23 cellular contexts compared by ENCODE assay signal in the genomic region with DNA sequence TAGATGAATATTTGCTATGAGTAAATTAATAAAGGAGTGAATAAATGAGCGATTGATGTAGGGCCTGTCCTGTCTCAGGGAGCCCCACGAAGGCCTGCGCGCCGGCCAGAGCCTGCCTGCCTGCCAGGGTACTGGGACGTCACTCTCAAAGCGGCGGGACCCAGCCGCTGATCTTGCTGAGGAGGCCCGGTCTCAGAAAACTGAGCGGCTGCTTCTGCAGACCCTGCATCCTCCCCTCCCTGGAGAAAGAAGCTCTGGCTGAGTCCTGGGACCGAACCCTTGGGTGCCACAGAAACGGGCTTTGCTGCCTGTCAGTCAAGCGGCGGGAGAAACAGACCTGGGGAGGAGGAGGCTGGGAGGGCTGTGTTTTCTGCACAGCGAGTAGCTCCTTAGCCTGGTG.
DNase-seq lines count a peak whose midpoint lies in the region; ATAC-seq, FAIRE-seq and TF ChIP-seq lines count a peak whose summit lies in the region.
"Had no signal": no experiment of that assay in that cellular context is flagged by ENCODE, and none has a peak within 500 bp of the region (broad histone marks: within the 10 kb centered on the region; RNA-seq: fewer than 3 reads in every experiment).

No MANE protein-coding gene starts in this region.

- TF ChIP-seq POLR2A in endothelial cell of umbilical vein (IDR thresholded peaks at IDR 0.05; ENCODE audit: low read depth, low read length) (no peak), ovary (IDR thresholded peaks at IDR 0.05) (no peak), testis (IDR thresholded peaks at IDR 0.05) (no peak)

- no peak overlapping the region for H3K4me3 Mint-ChIP-seq in CD14-positive monocyte
- H3K4me3 Mint-ChIP-seq: CD4-positive, alpha-beta memory T cell; IgD-negative memory B cell had no signal

- BruUV-seq in endothelial cell of umbilical vein (replicated peaks; lab: Mats Ljungman, UMichigan), result no TSS peak

- no peak for FAIRE-seq in endothelial cell of umbilical vein (lab: Jason Lieb, UNC)
- FAIRE-seq: GM12891 had no signal

- dilution Hi-C loops in endothelial cell of umbilical vein (cut with MboI; ENCODE audit: extremely low pct_ligation_motif_present, low sequenced_read_pairs), result no loop called here

- H3K27me3 ChIP-seq in H7 (ENCODE audit: control insufficient read depth, insufficient read depth, low read length) (no peaks in the 10 kb centered on the region; the same call in 1 of the 2 replicates), endothelial cell of umbilical vein (ENCODE audit: control insufficient read depth in 2 of 2, insufficient read depth in 2 of 2, low read length in 2 of 2) (no peaks in the 10 kb centered on the region), ovary (no peaks in the 10 kb centered on the region), testis (no peaks in the 10 kb centered on the region)
- H3K27me3 ChIP-seq: BLaER1, SJSA1 had no signal

- no peaks in the 10 kb centered on the region for H3K4me1 Mint-ChIP-seq in CD14-positive monocyte
- H3K4me1 Mint-ChIP-seq: CD4-positive, alpha-beta memory T cell had no signal

- 82 to 84% (median 84%) methylated on average over 16 of the region's 16 CpGs for WGBS in ovary, 3 donors
- WGBS in testis, 2 donors, result 63 to 69% methylated on average over 16 of the region's 16 CpGs

- H3K79me2 ChIP-seq in endothelial cell of umbilical vein (ENCODE audit: control insufficient read depth, insufficient read depth, low read length), result no peaks in the 10 kb centered on the region

- no peaks in the 10 kb centered on the region for H3K9me1 ChIP-seq in endothelial cell of umbilical vein (replicated peaks; ENCODE audit: control insufficient read depth, extremely low read depth, insufficient read depth, low read length)

- H3K9me3 ChIP-seq in endothelial cell of umbilical vein (replicated peaks; ENCODE audit: control insufficient read depth, insufficient read depth, low read length), result peaks cover 2% of the 10 kb centered on the region
- H3K9me3 ChIP-seq in ovary, result peaks cover 0 to 3% of the 10 kb centered on the region in 2 donors
- H3K9me3 ChIP-seq in testis, result no peaks in the 10 kb centered on the region
- H3K9me3 ChIP-seq: BLaER1, Caco-2, SJSA1 had no signal

- intact Hi-C loops in CD14-positive monocyte (cut with micrococcal nuclease) (no loop called here), endothelial cell of umbilical vein (cut with micrococcal nuclease) (no loop called here), sciatic nerve (cut with DNase I) (no loop called here), ovary (cut with DNase I) (no loop called here), testis (cut with DNase I; ENCODE audit: low total_unique reads) (no loop called here)

- H3K36me3 ChIP-seq in H7 (replicated peaks; ENCODE audit: control insufficient read depth, insufficient read depth, low read length) (no peaks in the 10 kb centered on the region), endothelial cell of umbilical vein (ENCODE audit: control insufficient read depth in 2 of 2, extremely low read depth in 1 of 2, insufficient read depth in 2 of 2, low read length in 2 of 2) (no peaks in the 10 kb centered on the region), ovary (no peaks in the 10 kb centered on the region), testis (ENCODE audit: low read depth, missing control alignments) (no peaks in the 10 kb centered on the region)
- H3K36me3 ChIP-seq: BLaER1, SJSA1 had no signal

- ATAC-seq in sciatic nerve, result no peak
- ATAC-seq: Panc1 had no signal

- TF ChIP-seq EP300 in ovary (IDR thresholded peaks at IDR 0.05), result no peak

- no peak overlapping the region for H3K4me2 ChIP-seq in endothelial cell of umbilical vein (ENCODE audit: insufficient read depth, low read length)
- H3K4me2 ChIP-seq: BLaER1 had no signal

- H3K9ac ChIP-seq in endothelial cell of umbilical vein (replicated peaks; ENCODE audit: extremely low read depth, insufficient read depth, low read length), result no peak overlapping the region
- H3K9ac ChIP-seq: BLaER1 had no signal

- no peaks in the 10 kb centered on the region for H3K36me3 Mint-ChIP-seq in CD14-positive monocyte
- H3K36me3 Mint-ChIP-seq: CD4-positive, alpha-beta memory T cell; IgD-negative memory B cell had no signal

- no peak overlapping the region for H2AFZ ChIP-seq in endothelial cell of umbilical vein (ENCODE audit: low read depth, low read length)

- DNase-seq in CD14-positive monocyte (ENCODE audit: low spot score) (peak; percentile 25), H7 (peak; percentile 59), endothelial cell of umbilical vein (ENCODE audit: low read depth, low spot score) (no peak), sciatic nerve (ENCODE audit: low spot score) (peak; percentile 22), AG20443 (ENCODE audit: low spot score) (no peak), ovary (no peak), testis (no peak)
- DNase-seq: CD4-positive, alpha-beta memory T cell; DND-41; HCEC 1CT; NCI-H1105; NCI-H146; NCI-H2029; NCI-H2171; NCI-H345; NCI-H524; NCI-H82 had no signal

- peaks cover 0 to 6% (median 0%) of the 10 kb centered on the region in 7 donors for H3K9me3 Mint-ChIP-seq in CD14-positive monocyte
- H3K9me3 Mint-ChIP-seq: CD4-positive, alpha-beta memory T cell; IgD-negative memory B cell had no signal

- POLR2A ChIA-PET in endothelial cell of umbilical vein (lab: Charles Lee), result no interaction called here

- CTCF ChIA-PET in endothelial cell of umbilical vein (lab: Charles Lee), result no interaction called here

- no peaks in the 10 kb centered on the region for H4K20me1 ChIP-seq in endothelial cell of umbilical vein (replicated peaks; ENCODE audit: control insufficient read depth, extremely low read depth, insufficient read depth, low read length)
- H4K20me1 ChIP-seq: BLaER1 had no signal

- peaks cover 3% of the 10 kb centered on the region for H3K4me1 ChIP-seq in endothelial cell of umbilical vein (ENCODE audit: control insufficient read depth, extremely low read depth, insufficient read depth, low read length)
- no peaks in the 10 kb centered on the region for H3K4me1 ChIP-seq in ovary (ENCODE audit: insufficient read depth)
- H3K4me1 ChIP-seq in testis, result no peaks in the 10 kb centered on the region
- H3K4me1 ChIP-seq: BLaER1, Caco-2, SJSA1 had no signal

- H3K27me3 Mint-ChIP-seq in CD14-positive monocyte (ENCODE audit: low read depth in 3 of 3), result peaks cover 3 to 13% (median 8%) of the 10 kb centered on the region in 3 donors

- TF ChIP-seq CTCF in CD14-positive monocyte (IDR thresholded peaks at IDR 0.05), result no peak
- TF ChIP-seq CTCF in endothelial cell of umbilical vein (IDR thresholded peaks at IDR 0.05; ENCODE audit: extremely low read depth in 1 of 2, insufficient read depth in 1 of 2, low read depth in 1 of 2, low read length in 2 of 2), result no peak
- TF ChIP-seq CTCF in ovary (IDR thresholded peaks at IDR 0.05), result no peak
- TF ChIP-seq CTCF in testis (IDR thresholded peaks at IDR 0.05), result no peak

- H3K27ac ChIP-seq in endothelial cell of umbilical vein (ENCODE audit: insufficient read depth, low read depth, low read length) (peak overlapping the region; percentile 46), ovary (no peak overlapping the region), testis (no peak overlapping the region)
- H3K27ac ChIP-seq: BLaER1, SJSA1 had no signal

- no peak overlapping the region for H3K27ac Mint-ChIP-seq in CD14-positive monocyte
- H3K27ac Mint-ChIP-seq: CD4-positive, alpha-beta memory T cell had no signal

- H3K4me3 ChIP-seq in H7 (ENCODE audit: insufficient read depth, low read depth, low read length) (no peak overlapping the region), endothelial cell of umbilical vein (replicated peaks in 1 of 3; ENCODE audit: insufficient read depth in 1 of 3, low read depth in 1 of 3, low read length in 3 of 3) (no peak overlapping the region), ovary (no peak overlapping the region), testis (no peak overlapping the region)
- H3K4me3 ChIP-seq: BLaER1, SJSA1 had no signal

TF ChIP-seq in endothelial cell of umbilical vein, 7 proteins besides CTCF, POLR2A, EP300 and RAD21:
- TF ChIP-seq EZH2 (IDR thresholded peaks at IDR 0.05; ENCODE audit: borderline replicate concordance, low read depth, low read length, severe bottlenecking) (no peak), GATA2 (IDR thresholded peaks at IDR 0.05; ENCODE audit: insufficient read depth, insufficient read length, low read depth, low read length) (no peak), MYC (IDR thresholded peaks at IDR 0.05; ENCODE audit: low read depth, low read length) (no peak), POLR2AphosphoS5 (IDR thresholded peaks at IDR 0.05; ENCODE audit: insufficient read depth, low read depth, low read length) (no peak)
- TF ChIP-seq, protein P1, sequence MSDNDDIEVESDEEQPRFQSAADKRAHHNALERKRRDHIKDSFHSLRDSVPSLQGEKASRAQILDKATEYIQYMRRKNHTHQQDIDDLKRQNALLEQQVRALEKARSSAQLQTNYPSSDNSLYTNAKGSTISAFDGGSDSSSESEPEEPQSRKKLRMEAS (IDR thresholded peaks at IDR 0.05; ENCODE audit: insufficient read depth, insufficient read length), result no peak
TF ChIP-seq in endothelial cell of umbilical vein: peak in this region for 0.

Comparison
In these comparisons a context has a peak if more than half of its experiments do, and no peak if none do; other contexts are left out.
1. DNase-seq: peak in CD14-positive monocyte (single experiment), H7 (single experiment) and sciatic nerve (single experiment); none in endothelial cell of umbilical vein (single experiment), AG20443 (single experiment), ovary (0 of 5) and testis (single experiment).